In genomic region chr2:96477458-96477857, GRCh38 we compare ENCODE assay signal across 25 cellular contexts. TPM values are rescaled to one million over a fixed set of nuclear protein-coding genes. Genes with fewer than 3 reads are reported as not detected.
DNase-seq lines count a peak whose midpoint lies in the region; ATAC-seq, FAIRE-seq and TF ChIP-seq lines count a peak whose summit lies in the region.
"Had no signal": no experiment of that assay in that cellular context is flagged by ENCODE, and none has a peak within 500 bp of the region (broad histone marks: within the 10 kb centered on the region; RNA-seq: fewer than 3 reads in every experiment).

No MANE protein-coding gene starts in this region.

- no peaks in the 10 kb centered on the region for H3K9me3 Mint-ChIP-seq in activated T-cell treated with anti-CD3 and anti-CD28 coated beads, Interleukin-2, amount 50 U/mL, for 72 hours
- H3K9me3 Mint-ChIP-seq: CD4-positive, alpha-beta T cell; CD8-positive, alpha-beta memory T cell; HFFc6 had no signal

- H3K27ac Mint-ChIP-seq in activated T-cell treated with anti-CD3 and anti-CD28 coated beads, Interleukin-2, amount 50 U/mL, for 72 hours = peak overlapping the region; percentile 59
- H3K27ac Mint-ChIP-seq: CD14-positive monocyte; CD4-positive, alpha-beta T cell; CD8-positive, alpha-beta memory T cell; HFFc6 had no signal

- no peak overlapping the region for H2AFZ ChIP-seq in K562 (ENCODE audit: low read depth, low read length)

- no peaks in the 10 kb centered on the region for H3K9me1 ChIP-seq in K562 (ENCODE audit: control insufficient read depth, insufficient read depth, low read length)

- no peak overlapping the region for H3K9ac ChIP-seq in K562 (ENCODE audit: insufficient read depth in 1 of 2, low read depth in 2 of 2, low read length in 2 of 2)
- H3K9ac ChIP-seq: BLaER1 treated with 17β-estradiol and CSF1 and Interleukin-3, amounts not matched to agents 10 nM and 100 nM had no signal

- intact Hi-C loops in K562 (cut with micrococcal nuclease) = no loop called here

- H3K4me3 ChIP-seq in K562 = no peak overlapping the region
- H3K4me3 ChIP-seq in small intestine (ENCODE audit: low read depth in 1 of 2, low read length in 2 of 2) = no peak overlapping the region
- H3K4me3 ChIP-seq: A549; BLaER1 treated with 17β-estradiol and CSF1 and Interleukin-3, amounts not matched to agents 10 nM and 100 nM; HAP-1 had no signal

- H3K4me2 ChIP-seq in K562 (ENCODE audit: insufficient read depth, low read length) = no peak overlapping the region
- H3K4me2 ChIP-seq: A549; BLaER1 treated with 17β-estradiol and CSF1 and Interleukin-3, amounts not matched to agents 10 nM and 100 nM had no signal

- TF ChIP-seq RAD21 in K562 (CRISPR knock-in tag; conservative IDR thresholded peaks at IDR 0.05 in 1 of 2, IDR thresholded peaks at IDR 0.05 in 1 of 2) = no peak

- H3K9me3 ChIP-seq in K562 (replicated peaks; ENCODE audit: control insufficient read depth, insufficient read depth, low read depth, low read length) (no peaks in the 10 kb centered on the region), small intestine (ENCODE audit: control insufficient read depth, low read depth) (no peaks in the 10 kb centered on the region)
- H3K9me3 ChIP-seq: BE2C, HAP-1 had no signal

- H3K36me3 ChIP-seq in K562 (ENCODE audit: control insufficient read depth, insufficient read depth, low read length) (no peaks in the 10 kb centered on the region), small intestine (ENCODE audit: control insufficient read depth in 2 of 2, insufficient read depth in 2 of 2, low read length in 2 of 2) (no peaks in the 10 kb centered on the region)
- H3K36me3 ChIP-seq: BE2C; BLaER1 treated with 17β-estradiol and CSF1 and Interleukin-3, amounts not matched to agents 10 nM and 100 nM; HAP-1 had no signal

- no peak for TF ChIP-seq CTCF in K562 (IDR thresholded peaks at IDR 0.05 in 2 of 3, conservative IDR thresholded peaks at IDR 0.05 in 1 of 3; ENCODE audit: insufficient read depth in 2 of 3, low read depth in 1 of 3, low read length in 3 of 3)

- DNase-seq in activated T-cell treated with anti-CD3 and anti-CD28 coated beads, Interleukin-2, amount 50 U/mL, for 72 hours = no peak
- no peak for DNase-seq in activated T-cell treated with anti-CD3 and anti-CD28 coated beads, Interleukin-2, amount 50 U/mL, for 1 hour
- DNase-seq in K562 (ENCODE audit: extremely low read depth in 1 of 4, low spot score in 3 of 4) = no peak
- no peak for DNase-seq in small intestine
- DNase-seq in NCI-H774 (lab: John Stamatoyannopoulos, UW) = no peak
- DNase-seq in activated effector memory CD4-positive, alpha-beta T cell treated with anti-CD3 and anti-CD28 coated beads, Interleukin-2, amount 50 U/mL, for 16 hours = no peak
- DNase-seq: ACHN; AML-193; BE2C; CD4-positive, alpha-beta T cell; CD8-positive, alpha-beta memory T cell; DMS 273 treated with DMSO at 0.1 percent for 48 hours; DMS79; EL; GF-D8; GOT3; HFFc6 had no signal

- no peaks in the 10 kb centered on the region for H4K20me1 ChIP-seq in K562 (replicated peaks; ENCODE audit: control insufficient read depth, insufficient read depth, low read length)
- H4K20me1 ChIP-seq: BLaER1 treated with 17β-estradiol and CSF1 and Interleukin-3, amounts not matched to agents 10 nM and 100 nM had no signal

- 0% methylated on average over 1 of the region's 1 CpG for WGBS in K562 (ENCODE audit: insufficient coverage, low coverage, missing lambda C conversion rate)
- WGBS in small intestine, 3 donors = 49 to 62% (median 55%) methylated on average over 1 of the region's 1 CpG

- peaks cover 16% of the 10 kb centered on the region for H3K27me3 Mint-ChIP-seq in activated T-cell treated with anti-CD3 and anti-CD28 coated beads, Interleukin-2, amount 50 U/mL, for 72 hours (ENCODE audit: low read depth)
- H3K27me3 Mint-ChIP-seq: CD4-positive, alpha-beta T cell had no signal

- in situ Hi-C loops in K562 (cut with MboI) = no loop called here

- FAIRE-seq in K562 (lab: Jason Lieb, UNC) (no peak), small intestine (lab: Jason Lieb, UNC) (peak; percentile 26)
- FAIRE-seq: A549, D721Med, GM18507, H54 had no signal

- H3K4me3 Mint-ChIP-seq in activated T-cell treated with anti-CD3 and anti-CD28 coated beads, Interleukin-2, amount 50 U/mL, for 72 hours = no peak overlapping the region
- H3K4me3 Mint-ChIP-seq: CD14-positive monocyte; CD4-positive, alpha-beta T cell; CD8-positive, alpha-beta memory T cell; HFFc6 had no signal

- H3K36me3 Mint-ChIP-seq in activated T-cell treated with anti-CD3 and anti-CD28 coated beads, Interleukin-2, amount 50 U/mL, for 72 hours (ENCODE audit: insufficient read depth in 2 of 2) = no peaks in the 10 kb centered on the region
- H3K36me3 Mint-ChIP-seq: CD14-positive monocyte; CD8-positive, alpha-beta memory T cell had no signal

- H3K27me3 ChIP-seq in K562 (ENCODE audit: control insufficient read depth in 2 of 2, insufficient read depth in 2 of 2, low read length in 2 of 2) (peaks cover 9 to 19% of the 10 kb centered on the region in 2 experiments), small intestine (ENCODE audit: control insufficient read depth in 2 of 2, insufficient read depth in 2 of 2, low read length in 2 of 2) (no peaks in the 10 kb centered on the region)
- H3K27me3 ChIP-seq: BE2C; BLaER1 treated with 17β-estradiol and CSF1 and Interleukin-3, amounts not matched to agents 10 nM and 100 nM had no signal

- no peaks in the 10 kb centered on the region for H3K4me1 Mint-ChIP-seq in activated T-cell treated with anti-CD3 and anti-CD28 coated beads, Interleukin-2, amount 50 U/mL, for 72 hours (ENCODE audit: low read depth)
- H3K4me1 Mint-ChIP-seq: CD8-positive, alpha-beta memory T cell had no signal

- POLR2A ChIA-PET in K562 (lab: Yijun Ruan, JAX) = no interaction called here

- no peak for TF ChIP-seq POLR2A in K562 (conservative IDR thresholded peaks at IDR 0.05)

- BruUV-seq in K562 (replicated peaks; lab: Mats Ljungman, UMichigan) = no TSS peak

- H3K4me1 ChIP-seq in K562 (replicated peaks in 1 of 2; ENCODE audit: control insufficient read depth in 2 of 2, insufficient read depth in 2 of 2, low read length in 2 of 2) (no peaks in the 10 kb centered on the region), small intestine (ENCODE audit: control insufficient read depth in 2 of 2, insufficient read depth in 1 of 2, low read depth in 1 of 2, low read length in 1 of 2) (no peaks in the 10 kb centered on the region)
- H3K4me1 ChIP-seq: A549, BE2C, HAP-1 had no signal

- H3K27ac ChIP-seq in K562 (ENCODE audit: extremely low read depth, low read depth, low read length) (no peak overlapping the region), small intestine (ENCODE audit: low read depth in 1 of 2, low read length in 1 of 2) (no peak overlapping the region)
- H3K27ac ChIP-seq: 22Rv1; A549; BLaER1 treated with 17β-estradiol and CSF1 and Interleukin-3, amounts not matched to agents 10 nM and 100 nM had no signal

- ATAC-seq in activated T-cell treated with anti-CD3 and anti-CD28 coated beads, Interleukin-2, amount 50 U/mL, for 72 hours (replicated peaks in 1 of 2) = no peak
- no peak for ATAC-seq in K562
- ATAC-seq: A549 had no signal

- no peak for TF ChIP-seq EP300 in K562 (IDR thresholded peaks at IDR 0.05; ENCODE audit: low read length)

- H3K79me2 ChIP-seq in K562 (ENCODE audit: control insufficient read depth, insufficient read depth, low read length) = no peaks in the 10 kb centered on the region

- CTCF ChIA-PET in K562 (lab: Yijun Ruan, JAX; ENCODE audit: low intra/inter-chr PET ratio) = no interaction called here

TF ChIP-seq in K562, 482 proteins besides CTCF, POLR2A, EP300 and RAD21 (continues in another document):
- no peak for TF ChIP-seq ZFP30 (CRISPR knock-in tag; IDR thresholded peaks at IDR 0.05; ENCODE audit: borderline replicate concordance)

RNA-seq across cellular contexts. Expression of gene NEURL3, which starts 27.7 kb away (rescaled TPM):
- total RNA-seq in activated T-cell treated with anti-CD3 and anti-CD28 coated beads, Interleukin-2, amount 50 U/mL, for 72 hours = 1 to 10 TPM; 4.4 to 5.3 TPM
- not detected in 2 replicates for total RNA-seq in K562 (2011; cell fraction: chromatin; rRNA removed; ENCODE audit: low replicate concordance)
- total RNA-seq in K562 (2011; cell fraction: nucleolus; rRNA removed) = not detected in 2 replicates
- not detected in 2 replicates for total RNA-seq in K562 (2011; cell fraction: nucleoplasm; rRNA removed)
- total RNA-seq in K562 (2014; rRNA removed) (not detected in 2 replicates), K562 (2014; rRNA removed; fragmentation: Illumina TruSeq; extraction: Trizol) (not detected in 2 replicates), K562 (2015; rRNA removed; fragmentation: Illumina TruSeq; extraction: Trizol) (not detected in 2 replicates), K562 (2021) (not detected in 2 replicates)
- polyA plus RNA-seq in K562 (2011; rRNA removed) (not detected in 2 replicates), K562 (2014; fragmentation: Illumina TruSeq; extraction: Trizol) (not detected in 2 replicates), K562 (2014; fragmentation: Nextera tagmentation; extraction: Ambion mirVana) (not detected), K562 (2014; rRNA removed) (not detected in 2 replicates), small intestine (1 to 10 TPM in 2 of 3 donors, under 1 TPM in 1; 0.61 to 6.2 (median 3.1) TPM)
- not detected in 2 replicates for polyA plus RNA-seq in K562 (2011; cell fraction: cytosol; rRNA removed)
- polyA plus RNA-seq in K562 (2011; cell fraction: nucleus; rRNA removed) = not detected in 2 replicates
- polyA plus RNA-seq in K562 (2012) = not detected in 2 replicates
- not detected in 2 replicates for polyA minus RNA-seq in K562 (2011; rRNA and poly(A)+ RNA removed)
- not detected in 2 replicates for polyA minus RNA-seq in K562 (2011; cell fraction: cytosol; rRNA and poly(A)+ RNA removed)
- not detected in 2 replicates for polyA minus RNA-seq in K562 (2011; cell fraction: nucleus; rRNA and poly(A)+ RNA removed)
- total RNA-seq: CD4-positive, alpha-beta T cell; HFFc6 had no signal
- polyA plus RNA-seq: CD14-positive monocyte; CD8-positive, alpha-beta memory T cell had no signal

RNA-seq across cellular contexts. Expression of gene ARID5A, which starts 59.1 kb away (rescaled TPM):
- 100 to 1,000 TPM; 424 to 433 TPM for total RNA-seq in activated T-cell treated with anti-CD3 and anti-CD28 coated beads, Interleukin-2, amount 50 U/mL, for 72 hours
- total RNA-seq in K562 (2011; cell fraction: chromatin; rRNA removed; ENCODE audit: low replicate concordance) = 4.9 and 10.9 TPM in 2 replicates
- 7.4 and 9.2 TPM in 2 replicates for total RNA-seq in K562 (2011; cell fraction: nucleolus; rRNA removed)
- total RNA-seq in K562 (2011; cell fraction: nucleoplasm; rRNA removed) = 4.5 TPM in 2 replicates
- total RNA-seq in K562 (2014; rRNA removed) (6.5 and 7.1 TPM in 2 replicates), K562 (2014; rRNA removed; fragmentation: Illumina TruSeq; extraction: Trizol) (0.83 and 1.9 TPM in 2 replicates), K562 (2015; rRNA removed; fragmentation: Illumina TruSeq; extraction: Trizol) (4.1 and 5.1 TPM in 2 replicates), K562 (2021) (11.0 and 12.4 TPM in 2 replicates)
- polyA plus RNA-seq in K562 (2011; rRNA removed) (3.0 and 4.5 TPM in 2 replicates), K562 (2014; fragmentation: Illumina TruSeq; extraction: Trizol) (3.0 and 6.8 TPM in 2 replicates), K562 (2014; fragmentation: Nextera tagmentation; extraction: Ambion mirVana) (under 1 TPM; 0.14 to 0.17 TPM), K562 (2014; rRNA removed) (8.4 and 12.5 TPM in 2 replicates), small intestine (10 to 100 TPM in 1 of 3 donors, 1 to 10 TPM in 2; 2.9 to 15.2 (median 8.6) TPM)
- 3.0 and 9.9 TPM in 2 replicates for polyA plus RNA-seq in K562 (2011; cell fraction: cytosol; rRNA removed)
- 8.8 and 17.2 TPM in 2 replicates for polyA plus RNA-seq in K562 (2011; cell fraction: nucleus; rRNA removed)
- polyA plus RNA-seq in K562 (2012) = 6.1 and 12.4 TPM in 2 replicates
- polyA minus RNA-seq in K562 (2011; rRNA and poly(A)+ RNA removed) = 0.93 and 1.1 TPM in 2 replicates
- polyA minus RNA-seq in K562 (2011; cell fraction: cytosol; rRNA and poly(A)+ RNA removed) = 2.8 and 6.6 TPM in 2 replicates
- polyA minus RNA-seq in K562 (2011; cell fraction: nucleus; rRNA and poly(A)+ RNA removed) = 3.9 and 5.2 TPM in 2 replicates

Comparison
In these comparisons a context has a peak if more than half of its experiments do, and no peak if none do; other contexts are left out.
1. RNA of gene NEURL3, which starts 27.7 kb away (total RNA-seq): 4.4 to 5.3 TPM in activated T-cell treated with anti-CD3 and anti-CD28 coated beads, Interleukin-2, amount 50 U/mL, for 72 hours; not detected in K562; every median in the first group is over 4 times any median in the second.
2. RNA of gene ARID5A, which starts 59.1 kb away (total RNA-seq): 424 to 433 TPM in activated T-cell treated with anti-CD3 and anti-CD28 coated beads, Interleukin-2, amount 50 U/mL, for 72 hours; 0.83 to 12.4 TPM in K562; every median in the first group is over 10 times any median in the second.